26 cellular contexts compared by ENCODE assay signal in genomic region chr6:141123084-141123483, GRCh38.
DNase-seq lines count a peak whose midpoint lies in the region; ATAC-seq and TF ChIP-seq lines count a peak whose summit lies in the region.
"Had no signal": no experiment of that assay in that cellular context is flagged by ENCODE, and none has a peak within 500 bp of the region (broad histone marks: within the 10 kb centered on the region; RNA-seq: fewer than 3 reads in every experiment).

No MANE protein-coding gene starts in this region.

- H3K9me2 ChIP-seq in GM23338 (ENCODE audit: insufficient read depth) = 0 out of 2 replicates have a peak, but pooled peaks cover 7% of the 10 kb centered on the region

- peaks cover 11% of the 10 kb centered on the region; the same call in 1 of the 3 replicates for H3K36me3 Mint-ChIP-seq in GM23338 (ENCODE audit: low read depth)
- H3K36me3 Mint-ChIP-seq: brain, IgD-negative memory B cell, WTC11 had no signal

- H3K4me1 Mint-ChIP-seq in GM23338 = no peaks in the 10 kb centered on the region
- H3K4me1 Mint-ChIP-seq: WTC11 had no signal

- H3K4me3 ChIP-seq in GM23338 = no peak overlapping the region
- H3K4me3 ChIP-seq: esophagus squamous epithelium, gastroesophageal sphincter, stomach, transverse colon had no signal

- H3K4me3 Mint-ChIP-seq in GM23338 = no peak overlapping the region
- H3K4me3 Mint-ChIP-seq: brain; effector memory CD8-positive, alpha-beta T cell; IgD-negative memory B cell; WTC11 had no signal

- H3K27me3 Mint-ChIP-seq in GM23338 (ENCODE audit: insufficient read depth, low read depth, poor library complexity) = peaks cover 2% of the 10 kb centered on the region
- H3K27me3 Mint-ChIP-seq: brain, IgD-negative memory B cell had no signal

- H3K27ac ChIP-seq in GM23338 (ENCODE audit: low read depth) = no peak overlapping the region
- H3K27ac ChIP-seq: esophagus squamous epithelium, gastroesophageal sphincter, stomach, transverse colon had no signal

- H3K4me1 ChIP-seq in GM23338 (ENCODE audit: insufficient read depth) = no peaks in the 10 kb centered on the region
- H3K4me1 ChIP-seq: BE2C, esophagus squamous epithelium, stomach, transverse colon had no signal

- H3K27ac Mint-ChIP-seq in GM23338 = no peak overlapping the region
- H3K27ac Mint-ChIP-seq: brain; effector memory CD8-positive, alpha-beta T cell; IgD-negative memory B cell; WTC11 had no signal

- H3K27me3 ChIP-seq in GM23338 (ENCODE audit: insufficient read depth) = no peaks in the 10 kb centered on the region
- H3K27me3 ChIP-seq: BE2C, esophagus squamous epithelium, gastroesophageal sphincter, stomach, transverse colon had no signal

- H3K4me2 ChIP-seq in GM23338 = no peak overlapping the region

- H3F3A ChIP-seq in GM23338 (replicated peaks; ENCODE audit: low read depth) = no peaks in the 10 kb centered on the region

- no peaks in the 10 kb centered on the region; the same call in 2 of the 3 replicates for H3K9me3 Mint-ChIP-seq in GM23338
- H3K9me3 Mint-ChIP-seq: effector memory CD8-positive, alpha-beta T cell; IgD-negative memory B cell had no signal

- H4K20me1 ChIP-seq in GM23338 (replicated peaks; ENCODE audit: insufficient read depth) = no peaks in the 10 kb centered on the region

- H3K79me2 ChIP-seq in GM23338 (replicated peaks; ENCODE audit: insufficient read depth) = no peaks in the 10 kb centered on the region

- TF ChIP-seq CTCF in GM23338 (conservative IDR thresholded peaks at IDR 0.05; ENCODE audit: low read depth in 2 of 2) (no peak), GM13976 (IDR thresholded peaks at IDR 0.05; ENCODE audit: borderline replicate concordance, control extremely low read depth, extremely low read depth, insufficient read depth, missing control alignments) (no peak)

- ATAC-seq in GM23338 = no peak
- ATAC-seq: effector memory CD8-positive, alpha-beta T cell; gastroesophageal sphincter; WTC11 had no signal

- H3K36me3 ChIP-seq in GM23338 (ENCODE audit: insufficient read depth) = no peaks in the 10 kb centered on the region
- H3K36me3 ChIP-seq: BE2C, esophagus squamous epithelium, gastroesophageal sphincter, stomach, transverse colon had no signal

- peak; percentile 57 for DNase-seq in DMS 273 (lab: John Stamatoyannopoulos, UW; ENCODE audit: unreplicated experiment)
- DNase-seq in GM23338 (ENCODE audit: low spot score) = no peak
- peak; percentile 10 for DNase-seq in NAMALWA (ENCODE audit: low spot score)
- DNase-seq in glomerular visceral epithelial cell (ENCODE audit: extremely low spot score) = peak; percentile 49
- DNase-seq in GM13976 (ENCODE audit: low spot score) = no peak
- no peak for DNase-seq in CD1c-positive myeloid dendritic cell (ENCODE audit: extremely low spot score)
- no peak for DNase-seq in DMS79 treated with DMSO at 0.1 percent for 48 hours (lab: John Stamatoyannopoulos, UW)
- no peak for DNase-seq in hypothalamus (lab: John Stamatoyannopoulos, UW)
- DNase-seq: activated CD4-positive, alpha-beta T cell treated with anti-CD3 and anti-CD28 coated beads, Interleukin-2, amount 50 U/mL, for 4 hours; activated CD8-positive, alpha-beta memory T cell treated with anti-CD3 and anti-CD28 coated beads, Interleukin-2, amount 50 U/mL, for 48 hours; activated effector memory CD4-positive, alpha-beta T cell treated with anti-CD3 and anti-CD28 coated beads, Interleukin-2, amount 50 U/mL, for 16 hours; BE2C; effector memory CD8-positive, alpha-beta T cell; esophagus squamous epithelium; mesenchymal stem cell; NCI-H1417; NCI-H526; nucleus accumbens; Right ventricle myocardium superior; stomach; T1000; transverse colon had no signal

- in situ Hi-C loops in GM13976 (cut with MboI; ENCODE audit: low sequenced_read_pairs, unreplicated experiment) = no loop called here

- 0 out of 2 replicates have a peak overlapping the region, but pooled peaks have one; percentile 8 for H2AFZ ChIP-seq in GM23338

TF ChIP-seq in GM23338, 12 proteins besides CTCF, POLR2A, EP300 and RAD21 (continues in another document):
- TF ChIP-seq POLR2AphosphoS5 (IDR thresholded peaks at IDR 0.05; ENCODE audit: low read depth) (no peak), JUNB (IDR thresholded peaks at IDR 0.05; ENCODE audit: unreplicated experiment) (no peak), ETS1 (IDR thresholded peaks at IDR 0.05) (no peak), REST (IDR thresholded peaks at IDR 0.05; ENCODE audit: unreplicated experiment) (no peak), EZH2 (IDR thresholded peaks at IDR 0.05; ENCODE audit: low read depth, unreplicated experiment) (no peak), ZNF331 (CRISPR knock-in tag; IDR thresholded peaks at IDR 0.05; ENCODE audit: low read depth) (no peak), NANOG (IDR thresholded peaks at IDR 0.05; ENCODE audit: borderline replicate concordance) (no peak), EZH2phosphoT487 (IDR thresholded peaks at IDR 0.05; ENCODE audit: unreplicated experiment) (no peak), STAT1 (IDR thresholded peaks at IDR 0.05; ENCODE audit: unreplicated experiment) (no peak), ZNF114 (CRISPR knock-in tag; IDR thresholded peaks at IDR 0.05) (no peak), CREB1 (CRISPR knock-in tag; IDR thresholded peaks at IDR 0.05; ENCODE audit: low read depth) (no peak)

Comparison
In these comparisons a context has a peak if more than half of its experiments do, and no peak if none do; other contexts are left out.
1. DNase-seq: peak in DMS 273 (single experiment), NAMALWA (single experiment) and glomerular visceral epithelial cell (single experiment); none in GM23338 (single experiment), GM13976 (single experiment), CD1c-positive myeloid dendritic cell (single experiment), DMS79 treated with DMSO at 0.1 percent for 48 hours (single experiment) and hypothalamus (0 of 51).